36 cellular contexts compared by ENCODE assay signal in genomic region chr18:38579764-38580163, GRCh38.
"Had no signal": no experiment of that assay in that cellular context is flagged by ENCODE, and none has a peak within 500 bp of the region (broad histone marks: within the 10 kb centered on the region; RNA-seq: fewer than 3 reads in every experiment).

No MANE protein-coding gene starts in this region.

- H3K4me3 Mint-ChIP-seq: activated B cell treated with CpG ODN at 0.5 μM for 24 hours; activated CD4-positive, alpha-beta memory T cell treated with anti-CD3 and anti-CD28 coated beads, Interleukin-2, amount 10 ng/mL, durations not matched to agents 7 days and 5 days; activated CD8-positive, alpha-beta memory T cell treated with anti-CD3 and anti-CD28 coated beads, Interleukin-2, amount 10 ng/mL, durations not matched to agents 7 days and 5 days; activated naive CD8-positive, alpha-beta T cell treated with anti-CD3 and anti-CD28 coated beads, Interleukin-2, amount 10 ng/mL, durations not matched to agents 7 days and 5 days; T-cell had no signal

- H3K36me3 ChIP-seq: ascending aorta, cardiac muscle cell, MG63, Peyer's patch, SJSA1 had no signal

- H3K4me1 Mint-ChIP-seq: activated B cell treated with CpG ODN at 0.5 μM for 24 hours; activated CD8-positive, alpha-beta memory T cell treated with anti-CD3 and anti-CD28 coated beads, Interleukin-2, amount 10 ng/mL, durations not matched to agents 7 days and 5 days had no signal

- DNase-seq: activated B cell treated with CpG ODN at 0.5 μM for 24 hours; activated CD4-positive, alpha-beta memory T cell treated with anti-CD3 and anti-CD28 coated beads, Interleukin-2, amount 10 ng/mL, durations not matched to agents 7 days and 5 days; activated CD4-positive, alpha-beta T cell treated with anti-CD3 and anti-CD28 coated beads for 1 hour; activated CD4-positive, alpha-beta T cell treated with anti-CD3 and anti-CD28 coated beads for 48 hours; activated CD8-positive, alpha-beta memory T cell treated with anti-CD3 and anti-CD28 coated beads for 24 hours; activated CD8-positive, alpha-beta memory T cell treated with anti-CD3 and anti-CD28 coated beads, Interleukin-2, amount 10 ng/mL, durations not matched to agents 7 days and 5 days; activated CD8-positive, alpha-beta memory T cell treated with anti-CD3 and anti-CD28 coated beads, Interleukin-2, amount 50 U/mL, for 48 hours; activated effector memory CD4-positive, alpha-beta T cell treated with Interleukin-2 at 50 U/mL for 16 hours; activated naive CD4-positive, alpha-beta T cell treated with anti-CD3 and anti-CD28 coated beads, Interleukin-2, amount 50 U/mL, for 16 hours; activated naive CD8-positive, alpha-beta T cell treated with anti-CD3 and anti-CD28 coated beads, Interleukin-2, amount 10 ng/mL, durations not matched to agents 7 days and 5 days; activated T-cell treated with anti-CD3 and anti-CD28 coated beads, Interleukin-2, amount 50 U/mL, for 48 hours; Kasumi-1; KG1; MG63; NCI-H1048; NCI-H1105 treated with DMSO at 0.1 percent for 48 hours; NCI-H1436; NCI-H1694; NCI-H1930; NCI-H2081 treated with DMSO at 0.1 percent for 48 hours; NCI-H226; NCI-H446 treated with DMSO at 0.1 percent for 48 hours; NCI-H524; NCI-H69; NK-92 treated with Interleukin-12 subunit alpha and Interleukin-12 subunit beta, amount 100 ng/mL, for 24 hours; PC-3; Peyer's patch; RPMI8226; SHP77 treated with DMSO at 0.1 percent for 48 hours; SK-N-SH; T-cell; T-helper 2 cell; T-helper 9 cell had no signal

- ATAC-seq: activated CD8-positive, alpha-beta memory T cell treated with anti-CD3 and anti-CD28 coated beads, Interleukin-2, amount 10 ng/mL, durations not matched to agents 7 days and 5 days; PC-3; T-cell had no signal

- H3K4me3 ChIP-seq: ascending aorta, cardiac muscle cell, MG63, Peyer's patch, SJSA1 had no signal

- H3K4me1 ChIP-seq: ascending aorta, Peyer's patch, SJSA1 had no signal

- H3K36me3 Mint-ChIP-seq: activated CD8-positive, alpha-beta memory T cell treated with anti-CD3 and anti-CD28 coated beads, Interleukin-2, amount 10 ng/mL, durations not matched to agents 7 days and 5 days; activated naive CD8-positive, alpha-beta T cell treated with anti-CD3 and anti-CD28 coated beads, Interleukin-2, amount 10 ng/mL, durations not matched to agents 7 days and 5 days; T-cell had no signal

- H3K27me3 Mint-ChIP-seq: activated B cell treated with CpG ODN at 0.5 μM for 24 hours; activated CD4-positive, alpha-beta memory T cell treated with anti-CD3 and anti-CD28 coated beads, Interleukin-2, amount 10 ng/mL, durations not matched to agents 7 days and 5 days; activated CD8-positive, alpha-beta memory T cell treated with anti-CD3 and anti-CD28 coated beads, Interleukin-2, amount 10 ng/mL, durations not matched to agents 7 days and 5 days; activated naive CD8-positive, alpha-beta T cell treated with anti-CD3 and anti-CD28 coated beads, Interleukin-2, amount 10 ng/mL, durations not matched to agents 7 days and 5 days; T-cell had no signal

- H3K9me3 ChIP-seq: ascending aorta, MG63, Peyer's patch, SK-N-SH had no signal

- H3K27ac Mint-ChIP-seq: activated B cell treated with CpG ODN at 0.5 μM for 24 hours; activated CD4-positive, alpha-beta memory T cell treated with anti-CD3 and anti-CD28 coated beads, Interleukin-2, amount 10 ng/mL, durations not matched to agents 7 days and 5 days; activated CD8-positive, alpha-beta memory T cell treated with anti-CD3 and anti-CD28 coated beads, Interleukin-2, amount 10 ng/mL, durations not matched to agents 7 days and 5 days; activated naive CD8-positive, alpha-beta T cell treated with anti-CD3 and anti-CD28 coated beads, Interleukin-2, amount 10 ng/mL, durations not matched to agents 7 days and 5 days; T-cell had no signal
